9 cellular contexts compared by ENCODE assay signal in genomic region chr2:10305715-10306114, GRCh38. TPM values are rescaled to one million over a fixed set of nuclear protein-coding genes. Genes with fewer than 3 reads are reported as not detected.
DNase-seq lines count a peak whose midpoint lies in the region; ATAC-seq and TF ChIP-seq lines count a peak whose summit lies in the region.
"Had no signal": no experiment of that assay in that cellular context is flagged by ENCODE, and none has a peak within 500 bp of the region (broad histone marks: within the 10 kb centered on the region; RNA-seq: fewer than 3 reads in every experiment).

No MANE protein-coding gene starts in this region.

- H3K4me1 Mint-ChIP-seq in osteocyte (ENCODE audit: unreplicated experiment): peaks cover 30% of the 10 kb centered on the region

- no peaks in the 10 kb centered on the region for H3K9me3 Mint-ChIP-seq in osteocyte (ENCODE audit: unreplicated experiment)

- no peaks in the 10 kb centered on the region for H3K27me3 Mint-ChIP-seq in osteocyte (ENCODE audit: unreplicated experiment)

- ATAC-seq in body of pancreas (no peak), GM18498 (IDR thresholded peaks at IDR 0.05; ENCODE audit: unreplicated experiment) (no peak)

- H3K27ac Mint-ChIP-seq in osteocyte (ENCODE audit: unreplicated experiment): peak overlapping the region; percentile 47

- no peaks in the 10 kb centered on the region for H3K36me3 ChIP-seq in body of pancreas (replicated peaks in 1 of 2; ENCODE audit: insufficient read depth in 1 of 2, low read depth in 2 of 2)
- H3K36me3 ChIP-seq: neutrophil had no signal

- in situ Hi-C loops in GM13976 (cut with MboI; ENCODE audit: low sequenced_read_pairs, unreplicated experiment): no loop called here

- H3K4me3 ChIP-seq in body of pancreas (no peak overlapping the region), lower leg skin (ENCODE audit: low read depth, poor library complexity, severe bottlenecking) (no peak overlapping the region)

- intact Hi-C loops in body of pancreas (cut with DNase I): no loop called here
- intact Hi-C loops in lower leg skin (cut with DNase I; ENCODE audit: low total_unique reads): no loop called here

- no peaks in the 10 kb centered on the region for H3K9me3 ChIP-seq in body of pancreas
- H3K9me3 ChIP-seq: neutrophil had no signal

- peak overlapping the region in 1 of 4 donors; percentile 90 for H3K27ac ChIP-seq in body of pancreas
- H3K27ac ChIP-seq: neutrophil had no signal

- no peak overlapping the region for H3K4me3 Mint-ChIP-seq in osteocyte (ENCODE audit: unreplicated experiment)

- DNase-seq in ELF-1 (ENCODE audit: low read depth, low spot score): peak; percentile 64
- peak; percentile 28 for DNase-seq in RPMI8226
- DNase-seq in body of pancreas: peak; percentile 53 to 72 (median 60)
- no peak for DNase-seq in osteocyte (ENCODE audit: extremely low spot score, unreplicated experiment)
- no peak for DNase-seq in GM13976 (ENCODE audit: low spot score)
- no peak for DNase-seq in NCI-H748 treated with DMSO at 0.1 percent for 48 hours (lab: John Stamatoyannopoulos, UW)
- no peak for DNase-seq in lower leg skin (ENCODE audit: low spot score in 2 of 2)

- TF ChIP-seq CTCF in body of pancreas (IDR thresholded peaks at IDR 0.05) (peak in 6 of 7 experiments; percentile 20 to 62 (median 50)), osteocyte (IDR thresholded peaks at IDR 0.05) (peak; percentile 17), GM13976 (IDR thresholded peaks at IDR 0.05; ENCODE audit: borderline replicate concordance, control extremely low read depth, extremely low read depth, insufficient read depth, missing control alignments) (no peak), lower leg skin (IDR thresholded peaks at IDR 0.05) (no peak)

- H3K36me3 Mint-ChIP-seq in osteocyte (ENCODE audit: unreplicated experiment): no peaks in the 10 kb centered on the region

- WGBS in body of pancreas, 2 donors: 61% methylated on average over 7 to 10 of the region's 10 CpGs
- WGBS in lower leg skin, 2 donors: 72 to 79% methylated on average over 10 of the region's 10 CpGs

- H3K4me1 ChIP-seq in body of pancreas: peaks cover 46% of the 10 kb centered on the region

- TF ChIP-seq POLR2A in body of pancreas (IDR thresholded peaks at IDR 0.05) (no peak), lower leg skin (IDR thresholded peaks at IDR 0.05) (no peak)

- H3K27me3 ChIP-seq in body of pancreas: no peaks in the 10 kb centered on the region

RNA-seq across cellular contexts. Expression of gene HPCAL1, which starts 3.0 kb away (rescaled TPM):
- total RNA-seq in body of pancreas: 10 to 100 TPM; 41.0 to 66.3 TPM
- total RNA-seq in osteocyte: 56.8 and 57.8 TPM in 2 replicates
- 10 to 100 TPM; 26.4 to 45.7 (median 36.9) TPM for total RNA-seq in lower leg skin

Comparison
In these comparisons a context has a peak if more than half of its experiments do, and no peak if none do; other contexts are left out.
1. DNase-seq: peak in ELF-1 (single experiment), RPMI8226 (single experiment) and body of pancreas (4 of 4); none in osteocyte (single experiment), GM13976 (single experiment), NCI-H748 treated with DMSO at 0.1 percent for 48 hours (single experiment) and lower leg skin (0 of 2).
2. CTCF ChIP-seq: peak in body of pancreas (6 of 7) and osteocyte (single experiment); none in GM13976 (single experiment) and lower leg skin (0 of 3).